In the genomic region with DNA sequence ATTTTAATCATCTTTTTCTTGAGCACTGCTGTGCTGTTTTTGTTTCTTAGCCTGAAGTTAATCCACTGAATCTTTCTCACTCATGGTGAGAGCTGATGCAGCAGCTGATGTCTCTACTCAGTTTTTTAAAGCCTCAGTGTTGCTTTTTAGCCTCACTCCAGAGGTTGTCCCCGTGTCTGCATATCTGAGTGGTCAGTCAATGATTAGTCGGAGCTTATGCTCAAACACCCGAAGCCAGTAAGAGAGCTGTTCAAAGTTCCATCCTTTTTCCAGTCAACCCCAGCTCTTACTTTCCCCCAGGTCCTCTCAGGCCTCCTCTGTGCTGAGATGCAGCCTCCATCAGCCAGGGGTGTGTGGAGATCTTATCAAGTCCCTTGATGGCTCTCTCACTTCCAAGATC, we compare ENCODE assay signal across 18 cellular contexts.
DNase-seq lines count a peak whose midpoint lies in the region; ATAC-seq and TF ChIP-seq lines count a peak whose summit lies in the region.
"Had no signal": no experiment of that assay in that cellular context is flagged by ENCODE, and none has a peak within 500 bp of the region (broad histone marks: within the 10 kb centered on the region; RNA-seq: fewer than 3 reads in every experiment).

No MANE protein-coding gene starts in this region.

- 0 out of 2 replicates have a peak overlapping the region, but pooled peaks have one; percentile 8 for H4K91ac ChIP-seq in IMR-90 (ENCODE audit: insufficient read depth, low read depth, low read length)

- no peak for TF ChIP-seq RAD21 in IMR-90 (IDR thresholded peaks at IDR 0.05; ENCODE audit: low read length)

- no peak overlapping the region for H3K4me3 Mint-ChIP-seq in nephron progenitor cell
- no peak overlapping the region for H3K4me3 Mint-ChIP-seq in T-cell
- H3K4me3 Mint-ChIP-seq: CD4-positive, CD25-positive, alpha-beta regulatory T cell had no signal

- no CpG with 5 or more reads among the region's 3 CpGs for WGBS in IMR-90 (ENCODE audit: extremely low coverage in 2 of 2, insufficient read length in 1 of 2), 2 experiments
- 93 to 96% methylated on average over 3 of the region's 3 CpGs for WGBS in upper lobe of left lung, 2 donors

- DNase-seq in AG08396 (ENCODE audit: low spot score) (peak; percentile 22), IMR-90 (peak; percentile 61), epithelial cell of proximal tubule (ENCODE audit: low read depth) (peak; percentile 62), nephron progenitor cell (no peak), upper lobe of left lung (no peak), DMS79 treated with DMSO at 0.1 percent for 48 hours (lab: John Stamatoyannopoulos, UW) (no peak), left ventricle myocardium superior (no peak), T-cell (no peak)
- DNase-seq: AML-193; Calu3; CD4-positive, CD25-positive, alpha-beta regulatory T cell; DMS79; Kasumi-1; NCI-H1417; NCI-H1930; NCI-H510A; SHP77 had no signal

- BruUV-seq in IMR-90 (replicated peaks; lab: Mats Ljungman, UMichigan) = no TSS peak

- dilution Hi-C loops in IMR-90 (cut with HindIII; ENCODE audit: low sequenced_read_pairs, unreplicated experiment) = no loop called here

- CTCF ChIA-PET in IMR-90 (lab: Yijun Ruan, JAX) = no interaction called here
- CTCF ChIA-PET in T-cell (lab: Charles Lee) = interaction anchor here in 1 of 2 donors (0.8 kb wide), 1 partner anchor 23 kb away, joined by 3 read pairs; no protein-coding TSS in a partner anchor

- peaks cover 8% of the 10 kb centered on the region for H3K9me1 ChIP-seq in IMR-90 (ENCODE audit: insufficient read depth, low read length)

- peak overlapping the region; percentile 36 for H3K27ac Mint-ChIP-seq in nephron progenitor cell
- H3K27ac Mint-ChIP-seq in T-cell = no peak overlapping the region
- H3K27ac Mint-ChIP-seq: CD4-positive, CD25-positive, alpha-beta regulatory T cell had no signal

- H2BK20ac ChIP-seq in IMR-90 (ENCODE audit: low read depth, low read length) = no peak overlapping the region

- TF ChIP-seq CTCF in IMR-90 (conservative IDR thresholded peaks at IDR 0.05; ENCODE audit: low read depth, low read length) (no peak), epithelial cell of proximal tubule (conservative IDR thresholded peaks at IDR 0.05; ENCODE audit: low read depth, low read length) (no peak), nephron progenitor cell (IDR thresholded peaks at IDR 0.05) (no peak), upper lobe of left lung (IDR thresholded peaks at IDR 0.05) (no peak)

- H3K23ac ChIP-seq in IMR-90 (ENCODE audit: low read depth, low read length) = peak overlapping the region; percentile 61

- no peak overlapping the region for H4K8ac ChIP-seq in IMR-90 (ENCODE audit: low read depth in 2 of 2, low read length in 2 of 2)

- H3K4me3 ChIP-seq in IMR-90 (ENCODE audit: insufficient read depth, low read depth, low read length) = no peak overlapping the region
- no peak overlapping the region for H3K4me3 ChIP-seq in epithelial cell of proximal tubule (ENCODE audit: low read depth, low read length)
- H3K4me3 ChIP-seq in upper lobe of left lung = no peak overlapping the region
- H3K4me3 ChIP-seq: A549 had no signal

- H3K9ac ChIP-seq in IMR-90 (ENCODE audit: low read depth, low read length) = no peak overlapping the region

- H3K56ac ChIP-seq in IMR-90 (ENCODE audit: extremely low read depth, insufficient read depth, low read length) = 0 out of 2 replicates have a peak overlapping the region, but pooled peaks have one; percentile 14

- H3K4me1 ChIP-seq in IMR-90 (ENCODE audit: control insufficient read depth, insufficient read depth, low read length) (peaks cover 12% of the 10 kb centered on the region), upper lobe of left lung (peaks cover 0 to 19% (median 11%) of the 10 kb centered on the region in 4 donors)
- H3K4me1 ChIP-seq: A549 had no signal

- 0 out of 2 replicates have a peak overlapping the region, but pooled peaks have one; percentile 4 for H3K18ac ChIP-seq in IMR-90 (ENCODE audit: low read depth, low read length)

- H3K27me3 ChIP-seq in IMR-90 (ENCODE audit: control insufficient read depth, insufficient read depth, low read length) (no peaks in the 10 kb centered on the region), upper lobe of left lung (no peaks in the 10 kb centered on the region)

- TF ChIP-seq POLR2A in IMR-90 (IDR thresholded peaks at IDR 0.05; ENCODE audit: low read depth, low read length) (no peak), upper lobe of left lung (IDR thresholded peaks at IDR 0.05) (no peak)

- H3K27ac ChIP-seq in IMR-90 (ENCODE audit: insufficient read depth, low read length) (peak overlapping the region; percentile 19; the same call in 1 of the 2 replicates), upper lobe of left lung (no peak overlapping the region)
- H3K27ac ChIP-seq: A549 had no signal

- H3K79me1 ChIP-seq in IMR-90 (ENCODE audit: low read depth in 1 of 2, low read length in 2 of 2) = peaks cover 16 to 30% of the 10 kb centered on the region in 2 experiments

- H2BK5ac ChIP-seq in IMR-90 (ENCODE audit: low read depth, low read length, poor library complexity, severe bottlenecking) = peak overlapping the region; percentile 18

- H2BK120ac ChIP-seq in IMR-90 (ENCODE audit: low read depth, low read length) = no peak overlapping the region; the same call in 1 of the 2 replicates

- H3K36me3 Mint-ChIP-seq in nephron progenitor cell (ENCODE audit: low read depth) = peaks cover 42% of the 10 kb centered on the region
- no peaks in the 10 kb centered on the region for H3K36me3 Mint-ChIP-seq in T-cell
- H3K36me3 Mint-ChIP-seq: CD4-positive, CD25-positive, alpha-beta regulatory T cell had no signal

- peak overlapping the region; percentile 22 for H3K4ac ChIP-seq in IMR-90 (ENCODE audit: low read depth, low read length)

- no peak overlapping the region for H2AFZ ChIP-seq in IMR-90 (replicated peaks; ENCODE audit: low read length, poor library complexity)

- H3K36me3 ChIP-seq in IMR-90 (ENCODE audit: control insufficient read depth, insufficient read depth, low read length) = peaks cover under 1% of the 10 kb centered on the region
- no peaks in the 10 kb centered on the region for H3K36me3 ChIP-seq in upper lobe of left lung

- H4K20me1 ChIP-seq in IMR-90 (ENCODE audit: insufficient read depth, low read length) = no peaks in the 10 kb centered on the region

- H3K4me2 ChIP-seq in IMR-90 (ENCODE audit: low read depth, low read length) = peak overlapping the region; percentile 16
- H3K4me2 ChIP-seq: A549 had no signal

- H3K4me1 Mint-ChIP-seq in nephron progenitor cell (peaks cover 46% of the 10 kb centered on the region), T-cell (no peaks in the 10 kb centered on the region)
- H3K4me1 Mint-ChIP-seq: CD4-positive, CD25-positive, alpha-beta regulatory T cell had no signal

- H2BK15ac ChIP-seq in IMR-90 (ENCODE audit: low read depth, low read length) = no peak overlapping the region

- peak overlapping the region; percentile 57 for H3K14ac ChIP-seq in IMR-90 (replicated peaks; ENCODE audit: low read depth, low read length)

- H2AK5ac ChIP-seq in IMR-90 (ENCODE audit: low read depth, low read length) = no peak overlapping the region

- H3K9me3 ChIP-seq in IMR-90 (ENCODE audit: control insufficient read depth, insufficient read depth, low read length) (no peaks in the 10 kb centered on the region), upper lobe of left lung (no peaks in the 10 kb centered on the region)
- H3K9me3 ChIP-seq: A549 had no signal

- intact Hi-C loops in IMR-90 (cut with micrococcal nuclease) (no loop called here), left ventricle myocardium superior (cut with micrococcal nuclease) (no loop called here)

- in situ Hi-C loops in IMR-90 (cut with MboI; ENCODE audit: low sequenced_read_pairs) = no loop called here

- POLR2A ChIA-PET in IMR-90 (lab: Charles Lee; ENCODE audit: unreplicated experiment) = no interaction called here
- POLR2A ChIA-PET in T-cell (lab: Charles Lee) = interaction anchor here in 1 of 2 donors (0.6 kb wide), 1 partner anchor 19 kb away, joined by 3 read pairs; no protein-coding TSS in a partner anchor

- ATAC-seq in IMR-90 (ENCODE audit: low read depth) (peak; percentile 79), upper lobe of left lung (ENCODE audit: low FRiP score in 2 of 2) (no peak), left ventricle myocardium superior (no peak), T-cell (replicated peaks in 1 of 4) (no peak)
- ATAC-seq: A549 had no signal

- TF ChIP-seq EP300 in upper lobe of left lung (IDR thresholded peaks at IDR 0.05) = no peak

- no peaks in the 10 kb centered on the region for H3K27me3 Mint-ChIP-seq in nephron progenitor cell (ENCODE audit: low read depth, poor library complexity)
- H3K27me3 Mint-ChIP-seq in T-cell = peaks cover 0 to 3% of the 10 kb centered on the region in 2 donors

- H4K5ac ChIP-seq in IMR-90 (ENCODE audit: low read depth, low read length) = no peak overlapping the region

- H3K9me3 Mint-ChIP-seq in nephron progenitor cell (peaks cover 5% of the 10 kb centered on the region), T-cell (no peaks in the 10 kb centered on the region)

- H2AK9ac ChIP-seq in IMR-90 (replicated peaks; ENCODE audit: low read depth, low read length, poor library complexity) = no peak overlapping the region

TF ChIP-seq in IMR-90, 13 proteins besides CTCF, POLR2A, EP300 and RAD21:
- TF ChIP-seq NFE2L2 (IDR thresholded peaks at IDR 0.05; ENCODE audit: low read depth, low read length) (no peak), MAZ (IDR thresholded peaks at IDR 0.05; ENCODE audit: borderline replicate concordance, low read depth, low read length) (no peak), RCOR1 (IDR thresholded peaks at IDR 0.05; ENCODE audit: insufficient replicate concordance, low read length) (no peak), FOS (IDR thresholded peaks at IDR 0.05; ENCODE audit: low read depth, low read length) (no peak), CEBPB (IDR thresholded peaks at IDR 0.05; ENCODE audit: low read depth, low read length) (no peak), CHD1 (IDR thresholded peaks at IDR 0.05; ENCODE audit: low read depth, low read length) (no peak)

Comparison
In these comparisons a context has a peak if more than half of its experiments do, and no peak if none do; other contexts are left out.
1. DNase-seq: peak in AG08396 (single experiment), IMR-90 (single experiment) and epithelial cell of proximal tubule (single experiment); none in nephron progenitor cell (single experiment), upper lobe of left lung (0 of 2), DMS79 treated with DMSO at 0.1 percent for 48 hours (single experiment), left ventricle myocardium superior (single experiment) and T-cell (0 of 34).